In genomic region chr5:36459191-36460135, GRCh38 we compare ENCODE assay signal across 10 cellular contexts.
A peak's percentile ranks its signal among the peaks of the same experiment; 100 is the strongest.
DNase-seq lines count a peak whose midpoint lies in the region; ATAC-seq, FAIRE-seq and TF ChIP-seq lines count a peak whose summit lies in the region.
"Had no signal": no experiment of that assay in that cellular context is flagged by ENCODE, and none has a peak within 500 bp of the region (broad histone marks: within the 10 kb centered on the region; RNA-seq: fewer than 3 reads in every experiment).

No MANE protein-coding gene starts in this region.

- no peaks in the 10 kb centered on the region for H3K9me3 ChIP-seq in A549
- H3K9me3 ChIP-seq in OCI-LY1 (ENCODE audit: low read length), result no peaks in the 10 kb centered on the region
- H3K9me3 ChIP-seq: SJCRH30 had no signal

- CTCF ChIA-PET in A549 (lab: Yijun Ruan, JAX) (interaction anchor here (1.0 to 1.9 kb wide), 2 partner anchors 11 to 236 kb away, joined by 3 to 7 read pairs; no protein-coding TSS in a partner anchor), GM10248 (lab: Yijun Ruan, JAX) (interaction anchor here (0.8 to 2.2 kb wide), 11 partner anchors 9 to 380 kb away, joined by 3 to 9 read pairs (median 3); no protein-coding TSS in a partner anchor)

- POLR2A ChIA-PET in A549 (lab: Yijun Ruan, JAX), result no interaction called here
- POLR2A ChIA-PET in GM10248 (lab: Yijun Ruan, JAX), result no interaction called here

- WGBS in A549 (ENCODE audit: missing lambda C conversion rate), result 4% methylated on average over 5 of the region's 5 CpGs

- no peaks in the 10 kb centered on the region for H3K79me2 ChIP-seq in OCI-LY1 (ENCODE audit: insufficient read depth, low read length)

- H3K9ac ChIP-seq in OCI-LY1 (ENCODE audit: low read length), result no peak overlapping the region

- H3K4me3 ChIP-seq in A549 (no peak overlapping the region), OCI-LY1 (ENCODE audit: low read depth, low read length, poor library complexity, severe bottlenecking) (no peak overlapping the region)
- H3K4me3 ChIP-seq: SJCRH30 had no signal

- no peak overlapping the region for H3K4me2 ChIP-seq in A549
- no peak overlapping the region for H3K4me2 ChIP-seq in OCI-LY1 (ENCODE audit: low read length)

- peak in 1 of 2 experiments; percentile 37 for DNase-seq in A549 (ENCODE audit: low read depth in 1 of 2, low spot score in 1 of 2)
- DNase-seq in GM10248 (ENCODE audit: extremely low spot score), result no peak
- peak; percentile 87 to 94 for DNase-seq in foreskin keratinocyte
- DNase-seq in NCI-H524 (lab: John Stamatoyannopoulos, UW), result no peak
- no peak for DNase-seq in stimulated activated CD4-positive, alpha-beta T cell treated with anti-CD3 and anti-CD28 coated beads, Interleukin-2, amount 100 ng/mL, for 48 hours
- no peak for DNase-seq in globus pallidus (ENCODE audit: low spot score)
- DNase-seq: activated T-cell treated with anti-CD3 and anti-CD28 coated beads, Interleukin-2, amount 50 U/mL, for 24 hours had no signal

- TF ChIP-seq EP300 in A549 (IDR thresholded peaks at IDR 0.05), result no peak

- H2AFZ ChIP-seq in OCI-LY1 (ENCODE audit: low read length), result no peak overlapping the region

- no peaks in the 10 kb centered on the region for H3F3A ChIP-seq in OCI-LY1 (ENCODE audit: insufficient read depth, low read length)

- H3K27me3 ChIP-seq in OCI-LY1 (ENCODE audit: insufficient read depth, low read length), result no peaks in the 10 kb centered on the region
- H3K27me3 ChIP-seq in foreskin keratinocyte, result no peaks in the 10 kb centered on the region
- H3K27me3 ChIP-seq: SJCRH30 had no signal

- TF ChIP-seq POLR2A in A549 (IDR thresholded peaks at IDR 0.05; ENCODE audit: low read length), result no peak

- H3K9me2 ChIP-seq in OCI-LY1 (ENCODE audit: low read depth, low read length), result no peaks in the 10 kb centered on the region

- ATAC-seq in A549 (peak; percentile 30 to 67; a peak in 4 of 6 replicates), foreskin keratinocyte (peak; percentile 79), GM19035 (IDR thresholded peaks at IDR 0.05; ENCODE audit: unreplicated experiment) (no peak)

- TF ChIP-seq RAD21 in A549 (conservative IDR thresholded peaks at IDR 0.05 in 1 of 2, IDR thresholded peaks at IDR 0.05 in 1 of 2), result peak in 1 of 2 experiments; percentile 26; a peak in 1 of 5 replicates

- H3K4me1 ChIP-seq in A549 (no peaks in the 10 kb centered on the region), OCI-LY1 (ENCODE audit: insufficient read depth, low read length, severe bottlenecking) (no peaks in the 10 kb centered on the region), foreskin keratinocyte (peaks cover 42% of the 10 kb centered on the region)

- no peaks in the 10 kb centered on the region for H4K20me1 ChIP-seq in OCI-LY1 (ENCODE audit: insufficient read depth, low read length)

- no peaks in the 10 kb centered on the region for H3K36me3 ChIP-seq in OCI-LY1 (ENCODE audit: insufficient read depth, low read length)
- H3K36me3 ChIP-seq: SJCRH30 had no signal

- H3K27ac ChIP-seq in A549, result no peak overlapping the region
- H3K27ac ChIP-seq in OCI-LY1 (ENCODE audit: low read depth, low read length, poor library complexity, severe bottlenecking), result no peak overlapping the region
- H3K27ac ChIP-seq in foreskin keratinocyte, result peak overlapping the region; percentile 5
- H3K27ac ChIP-seq: SJCRH30 had no signal

- no peak for FAIRE-seq in A549 (lab: Jason Lieb, UNC)

- TF ChIP-seq CTCF in A549 (IDR thresholded peaks at IDR 0.05) (0 out of 3 replicates have a peak, but pooled peaks have one; percentile 13), GM10248 (IDR thresholded peaks at IDR 0.05; ENCODE audit: control extremely low read depth, extremely low read depth, low read depth, missing control alignments) (peak; percentile 16), OCI-LY1 (IDR thresholded peaks at IDR 0.05; ENCODE audit: low read length) (peak; percentile 58), foreskin keratinocyte (conservative IDR thresholded peaks at IDR 0.05) (peak; percentile 72)

TF ChIP-seq in A549, 52 proteins besides CTCF, POLR2A, EP300 and RAD21:
- no peak for TF ChIP-seq CBX8 (IDR thresholded peaks at IDR 0.05)
- TF ChIP-seq ZFP36 (IDR thresholded peaks at IDR 0.05; ENCODE audit: borderline replicate concordance, partially characterized antibody), result no peak
- no peak for TF ChIP-seq ELK1 (IDR thresholded peaks at IDR 0.05; ENCODE audit: low read depth, low read length)
- no peak for TF ChIP-seq RARB (CRISPR knock-in tag; IDR thresholded peaks at IDR 0.05)
- TF ChIP-seq ZNF302 (CRISPR knock-in tag; IDR thresholded peaks at IDR 0.05), result no peak
- TF ChIP-seq JUNB (IDR thresholded peaks at IDR 0.05), result no peak
- TF ChIP-seq JUN (IDR thresholded peaks at IDR 0.05), result no peak
- TF ChIP-seq HMGXB4 (CRISPR knock-in tag; IDR thresholded peaks at IDR 0.05; ENCODE audit: borderline replicate concordance), result no peak
- TF ChIP-seq CHD4 (IDR thresholded peaks at IDR 0.05; ENCODE audit: borderline replicate concordance), result no peak
- TF ChIP-seq SMC3 (IDR thresholded peaks at IDR 0.05), result no peak

Comparison
In these comparisons a context has a peak if more than half of its experiments do, and no peak if none do; other contexts are left out.
1. DNase-seq: peak in foreskin keratinocyte (2 of 2); none in GM10248 (single experiment), NCI-H524 (0 of 2), stimulated activated CD4-positive, alpha-beta T cell treated with anti-CD3 and anti-CD28 coated beads, Interleukin-2, amount 100 ng/mL, for 48 hours (0 of 2) and globus pallidus (single experiment).
2. CTCF ChIP-seq: peak in every context shown above with its lines; median percentile 72 in foreskin keratinocyte; 58 in OCI-LY1; 16 in GM10248; 13 in A549.